Comparison of ENCODE assay signal across 17 cellular contexts in genomic region chr17:58311429-58311894, GRCh38. TPM values are rescaled to one million over a fixed set of nuclear protein-coding genes. Genes with fewer than 3 reads are reported as not detected.
"Had no signal": no experiment of that assay in that cellular context is flagged by ENCODE, and none has a peak within 500 bp of the region (broad histone marks: within the 10 kb centered on the region; RNA-seq: fewer than 3 reads in every experiment).

No MANE protein-coding gene starts in this region.

- H3K27me3 Mint-ChIP-seq: stimulated activated naive CD8-positive, alpha-beta T cell treated with anti-CD3 and anti-CD28 coated beads, Interleukin-15, amount 100 ng/mL, for 72 hours had no signal

- H3K27ac ChIP-seq: breast epithelium, gastrocnemius medialis, lower lobe of right lung, SJCRH30, thoracic aorta, VCaP had no signal

- H3K36me3 ChIP-seq: breast epithelium, gastrocnemius medialis, lower lobe of right lung, SJCRH30 had no signal

- H3K27me3 ChIP-seq: breast epithelium, gastrocnemius medialis, SJCRH30 had no signal

- H3K27ac Mint-ChIP-seq: natural killer cell had no signal

- H3K9me3 ChIP-seq: breast epithelium, gastrocnemius medialis, lower lobe of right lung, mucosa of descending colon, SJCRH30, thoracic aorta had no signal

- DNase-seq: activated CD4-positive, alpha-beta T cell treated with anti-CD3 and anti-CD28 coated beads for 48 hours; activated gamma-delta T cell treated with Interleukin-2 at 50 U/mL for 16 hours; activated T-cell treated with anti-CD3 and anti-CD28 coated beads, Interleukin-2, amount 50 U/mL, for 48 hours; gastrocnemius medialis; lower lobe of right lung; natural killer cell; nucleus accumbens; stimulated activated CD4-positive, alpha-beta T cell treated with anti-CD3 and anti-CD28 coated beads, Interleukin-4, amount 100 ng/mL, for 1 hour; stimulated activated naive CD8-positive, alpha-beta T cell treated with anti-CD3 and anti-CD28 coated beads, Interleukin-15, amount 100 ng/mL, for 72 hours; T-helper 9 cell had no signal

- ATAC-seq: gastrocnemius medialis, lower lobe of right lung, mucosa of descending colon, natural killer cell had no signal

- H3K4me1 ChIP-seq: breast epithelium, gastrocnemius medialis, lower lobe of right lung had no signal

- H3K36me3 Mint-ChIP-seq: natural killer cell had no signal

- H3K9me3 Mint-ChIP-seq: natural killer cell; stimulated activated naive CD8-positive, alpha-beta T cell treated with anti-CD3 and anti-CD28 coated beads, Interleukin-15, amount 100 ng/mL, for 72 hours had no signal

- H3K4me3 Mint-ChIP-seq: natural killer cell; stimulated activated naive CD8-positive, alpha-beta T cell treated with anti-CD3 and anti-CD28 coated beads, Interleukin-15, amount 100 ng/mL, for 72 hours had no signal

- H3K4me1 Mint-ChIP-seq: stimulated activated naive CD8-positive, alpha-beta T cell treated with anti-CD3 and anti-CD28 coated beads, Interleukin-15, amount 100 ng/mL, for 72 hours had no signal

- H3K4me3 ChIP-seq: breast epithelium, gastrocnemius medialis, lower lobe of right lung, mucosa of descending colon, SJCRH30, thoracic aorta had no signal

RNA-seq across cellular contexts. Expression of gene TSPOAP1, which starts 17.1 kb away (rescaled TPM):
- total RNA-seq: endothelial cell of umbilical vein, pulmonary artery endothelial cell had no signal

RNA-seq across cellular contexts. Expression of gene MPO, which starts 30.7 kb away (rescaled TPM):
- total RNA-seq: endothelial cell of umbilical vein had no signal
